Comparison of ENCODE assay signal across 20 cellular contexts in the genomic region with DNA sequence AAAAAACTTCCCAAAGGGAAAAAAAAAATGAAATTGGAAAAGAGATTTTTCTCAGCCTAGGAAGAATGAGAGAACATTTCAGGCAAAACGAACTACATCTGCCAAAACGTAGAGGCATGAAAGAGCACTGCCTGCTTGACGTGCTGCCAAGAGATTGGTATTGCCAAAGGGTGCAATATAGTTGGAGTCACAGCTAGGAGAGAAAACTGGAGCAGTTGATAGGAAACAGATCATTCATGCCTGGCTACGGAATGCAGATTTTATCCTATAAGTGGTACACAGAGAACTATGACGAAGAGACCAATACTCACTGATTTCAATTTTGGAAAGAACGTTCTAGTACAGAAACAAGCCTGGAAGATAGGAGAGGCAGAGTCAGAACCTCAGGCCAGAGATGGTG.
DNase-seq lines count a peak whose midpoint lies in the region; ATAC-seq and TF ChIP-seq lines count a peak whose summit lies in the region.
"Had no signal": no experiment of that assay in that cellular context is flagged by ENCODE, and none has a peak within 500 bp of the region (broad histone marks: within the 10 kb centered on the region; RNA-seq: fewer than 3 reads in every experiment).

No MANE protein-coding gene starts in this region.

- no peak overlapping the region for H3K4me2 ChIP-seq in hepatocyte

- TF ChIP-seq POLR2A in erythroblast (IDR thresholded peaks at IDR 0.05; ENCODE audit: low read length) = no peak

- peaks cover 15% of the 10 kb centered on the region for H3K4me1 ChIP-seq in hepatocyte (ENCODE audit: insufficient read depth)
- H3K4me1 ChIP-seq: psoas muscle, upper lobe of right lung had no signal

- no peaks in the 10 kb centered on the region for H3K36me3 ChIP-seq in hepatocyte (replicated peaks; ENCODE audit: insufficient read depth, low read depth)
- H3K36me3 ChIP-seq: esophagus muscularis mucosa, lower lobe of right lung, upper lobe of right lung had no signal

- TF ChIP-seq CTCF in dorsolateral prefrontal cortex (IDR thresholded peaks at IDR 0.05 in 54 of 56, conservative IDR thresholded peaks at IDR 0.05 in 2 of 56; ENCODE audit: low read depth in 1 of 56, partially characterized antibody in 56 of 56) (no peak), hepatocyte (IDR thresholded peaks at IDR 0.05; ENCODE audit: poor library complexity) (no peak)

- intact Hi-C loops in dorsolateral prefrontal cortex (cut with DNase I) = no loop called here

- no peak overlapping the region for H2AFZ ChIP-seq in hepatocyte

- peak; percentile 31 for DNase-seq in M059J (ENCODE audit: low read depth)
- peak in 7 of 10 donors; percentile 4 to 64 (median 52) for DNase-seq in dorsolateral prefrontal cortex
- DNase-seq in hepatocyte (ENCODE audit: low spot score) = no peak
- DNase-seq in renal cortical epithelial cell (ENCODE audit: low read depth) = peak; percentile 14
- DNase-seq in erythroblast (lab: John Stamatoyannopoulos, UW) = no peak
- DNase-seq: activated CD4-positive, alpha-beta T cell treated with anti-CD3 and anti-CD28 coated beads, Interleukin-2, amount 50 U/mL, for 1 hour; activated naive CD4-positive, alpha-beta T cell treated with anti-CD3 and anti-CD28 coated beads, Interleukin-2, amount 10 ng/mL, durations not matched to agents 7 days and 5 days; activated T-cell treated with anti-CD3 and anti-CD28 coated beads for 4 hours; DMS153; lower lobe of right lung; natural killer cell; NCI-H2107; psoas muscle; stimulated activated naive CD4-positive, alpha-beta T cell; upper lobe of right lung had no signal

- H3K9me2 ChIP-seq in hepatocyte (replicated peaks; ENCODE audit: insufficient read depth) = no peaks in the 10 kb centered on the region

- H3K9me3 ChIP-seq in hepatocyte (ENCODE audit: low read depth) = no peaks in the 10 kb centered on the region
- H3K9me3 ChIP-seq: esophagus muscularis mucosa, lower lobe of right lung, psoas muscle, upper lobe of right lung had no signal

- ATAC-seq in GM21381 (IDR thresholded peaks at IDR 0.05; ENCODE audit: unreplicated experiment) (no peak), HG02759 (IDR thresholded peaks at IDR 0.05; ENCODE audit: unreplicated experiment) (no peak), GM21360 (IDR thresholded peaks at IDR 0.05; ENCODE audit: unreplicated experiment) (no peak)
- ATAC-seq: psoas muscle had no signal

- WGBS in hepatocyte (ENCODE audit: low lambda C conversion rate, missing lambda C conversion rate) = 72% methylated on average over 6 of the region's 6 CpGs

- no peaks in the 10 kb centered on the region for H3K79me2 ChIP-seq in hepatocyte

- H3K27me3 ChIP-seq in dorsolateral prefrontal cortex (no peaks in the 10 kb centered on the region), hepatocyte (no peaks in the 10 kb centered on the region)
- H3K27me3 ChIP-seq: esophagus muscularis mucosa, upper lobe of right lung had no signal

- H4K20me1 ChIP-seq in hepatocyte (ENCODE audit: insufficient read depth, poor library complexity, severe bottlenecking) = no peaks in the 10 kb centered on the region

- no peak overlapping the region for H3K4me3 ChIP-seq in dorsolateral prefrontal cortex
- H3K4me3 ChIP-seq in hepatocyte = no peak overlapping the region
- H3K4me3 ChIP-seq: esophagus muscularis mucosa, lower lobe of right lung, psoas muscle, upper lobe of right lung had no signal

- no peak overlapping the region for H3K27ac ChIP-seq in dorsolateral prefrontal cortex
- peak overlapping the region; percentile 49 for H3K27ac ChIP-seq in hepatocyte
- H3K27ac ChIP-seq: C4-2B, esophagus muscularis mucosa, lower lobe of right lung, psoas muscle, upper lobe of right lung had no signal

Comparison
In these comparisons a context has a peak if more than half of its experiments do, and no peak if none do; other contexts are left out.
1. DNase-seq: peak in M059J (single experiment), dorsolateral prefrontal cortex (7 of 10) and renal cortical epithelial cell (single experiment); none in hepatocyte (single experiment) and erythroblast (0 of 2).